Comparison of ENCODE assay signal across 8 cellular contexts in the genomic region with DNA sequence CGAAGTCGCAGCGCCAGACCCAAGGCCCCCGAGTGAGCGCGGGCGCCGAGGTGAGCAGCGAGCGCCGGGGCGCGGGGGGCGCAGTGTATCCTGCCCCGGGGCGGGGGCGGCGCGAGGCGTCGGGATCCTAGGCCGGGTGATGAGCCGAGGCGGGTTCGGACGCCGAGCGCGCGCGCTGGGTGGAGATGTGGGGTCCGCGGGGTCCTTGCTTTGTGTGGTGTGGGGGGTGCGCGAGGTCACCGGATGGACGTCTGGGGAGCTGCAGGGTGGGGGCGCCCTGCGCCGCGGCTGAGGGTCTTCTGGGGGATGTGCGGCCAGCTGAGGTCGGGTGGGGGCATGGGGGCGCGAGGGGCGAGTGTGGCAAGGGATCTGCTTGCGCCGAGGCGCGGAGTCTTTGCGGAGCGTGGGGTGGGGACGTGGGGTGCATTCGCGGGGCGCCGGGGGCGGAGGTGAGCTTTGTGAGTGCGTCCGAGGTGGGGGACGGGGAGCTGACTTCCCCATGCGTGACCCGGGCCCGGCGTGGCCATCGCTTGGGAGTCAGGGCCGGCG. TPM values are rescaled to one million over a fixed set of nuclear protein-coding genes. Genes with fewer than 3 reads are reported as not detected.
A peak's percentile ranks its signal among the peaks of the same experiment; 100 is the strongest.
DNase-seq lines count a peak whose midpoint lies in the region; ATAC-seq, FAIRE-seq and TF ChIP-seq lines count a peak whose summit lies in the region.

No MANE protein-coding gene starts in this region.

- H3K27ac ChIP-seq in KOPT-K1 (ENCODE audit: low read depth, low read length, poor library complexity, severe bottlenecking) (peak overlapping the region; percentile 92), foreskin keratinocyte (peak overlapping the region; percentile 70), pancreas (peak overlapping the region; percentile 87 to 95 (median 88))

- no peak for FAIRE-seq in pancreas (lab: Jason Lieb, UNC)

- 0 to 1% methylated on average over 47 to 68 of the region's 68 CpGs for WGBS in pancreas, 2 donors

- H3K4me3 Mint-ChIP-seq in activated T-cell treated with anti-CD3 and anti-CD28 coated beads, Interleukin-2, amount 50 U/mL, for 72 hours = peak overlapping the region; percentile 89 to 91

- peak overlapping the region; percentile 88 for H3K27ac Mint-ChIP-seq in activated T-cell treated with anti-CD3 and anti-CD28 coated beads, Interleukin-2, amount 50 U/mL, for 72 hours

- H3K27me3 ChIP-seq in foreskin keratinocyte (no peaks in the 10 kb centered on the region), pancreas (no peaks in the 10 kb centered on the region)

- H3K36me3 Mint-ChIP-seq in activated T-cell treated with anti-CD3 and anti-CD28 coated beads, Interleukin-2, amount 50 U/mL, for 72 hours (ENCODE audit: insufficient read depth in 2 of 2) = peaks cover 1 to 2% of the 10 kb centered on the region in 2 donors

- H3K4me1 ChIP-seq in foreskin keratinocyte = peaks cover 27% of the 10 kb centered on the region
- peaks cover 6 to 29% (median 10%) of the 10 kb centered on the region in 3 donors for H3K4me1 ChIP-seq in pancreas

- no peaks in the 10 kb centered on the region for H3K27me3 Mint-ChIP-seq in activated T-cell treated with anti-CD3 and anti-CD28 coated beads, Interleukin-2, amount 50 U/mL, for 72 hours (ENCODE audit: low read depth)

- H3K36me3 ChIP-seq in KOPT-K1 (ENCODE audit: insufficient read depth, low read length) (peaks cover 8% of the 10 kb centered on the region; the same call in 1 of the 2 replicates), pancreas (no peaks in the 10 kb centered on the region)

- ATAC-seq in GM19351 (IDR thresholded peaks at IDR 0.05; ENCODE audit: unreplicated experiment) (peak; percentile 20), foreskin keratinocyte (no peak), pancreas (peak; percentile 11 to 32 (median 20))
- peak; percentile 44 to 59 for ATAC-seq in activated T-cell treated with anti-CD3 and anti-CD28 coated beads, Interleukin-2, amount 50 U/mL, for 72 hours (replicated peaks in 1 of 2)

- no peaks in the 10 kb centered on the region for H3K9me3 ChIP-seq in KOPT-K1 (ENCODE audit: insufficient read depth, low read length, poor library complexity, severe bottlenecking)
- no peaks in the 10 kb centered on the region for H3K9me3 ChIP-seq in pancreas

- H3K4me3 ChIP-seq in AG10803 (ENCODE audit: low read length) = peak overlapping the region; percentile 74
- H3K4me3 ChIP-seq in pancreas = peak overlapping the region; percentile 57 to 83 (median 68)

- H3K4me1 Mint-ChIP-seq in activated T-cell treated with anti-CD3 and anti-CD28 coated beads, Interleukin-2, amount 50 U/mL, for 72 hours (ENCODE audit: low read depth) = peaks cover 31% of the 10 kb centered on the region

- intact Hi-C loops in pancreas (cut with DNase I) = loop anchor here in 1 of 3 donors (10.0 kb wide), 1 partner anchor 363 kb away; no protein-coding TSS in a partner anchor

- DNase-seq in AG10803 (ENCODE audit: low read depth) = no peak
- peak; percentile 57 to 58 for DNase-seq in activated T-cell treated with anti-CD3 and anti-CD28 coated beads, Interleukin-2, amount 50 U/mL, for 72 hours
- DNase-seq in foreskin keratinocyte = no peak
- DNase-seq in pancreas = peak in 4 of 6 donors; percentile 37 to 82 (median 54)
- no peak for DNase-seq in NCI-H128 (lab: John Stamatoyannopoulos, UW; ENCODE audit: unreplicated experiment)
- no peak for DNase-seq in kidney glomerular epithelial cell (lab: John Stamatoyannopoulos, UW)

- H3K9me3 Mint-ChIP-seq in activated T-cell treated with anti-CD3 and anti-CD28 coated beads, Interleukin-2, amount 50 U/mL, for 72 hours = no peaks in the 10 kb centered on the region

- no peak for TF ChIP-seq CTCF in AG10803 (conservative IDR thresholded peaks at IDR 0.05; ENCODE audit: low read length)
- TF ChIP-seq CTCF in foreskin keratinocyte (conservative IDR thresholded peaks at IDR 0.05) = no peak
- no peak for TF ChIP-seq CTCF in pancreas (IDR thresholded peaks at IDR 0.05)

RNA-seq across cellular contexts. Expression of a gene that starts 0.6 kb away (rescaled TPM):
- 10 to 100 TPM; 19.5 to 21.3 TPM for total RNA-seq in activated T-cell treated with anti-CD3 and anti-CD28 coated beads, Interleukin-2, amount 50 U/mL, for 72 hours
- 15.0 and 16.3 TPM in 2 replicates for total RNA-seq in foreskin keratinocyte
- polyA plus RNA-seq in foreskin keratinocyte = 11.1 and 12.0 TPM in 2 replicates
- 10 to 100 TPM; 12.1 to 21.6 (median 13.5) TPM for total RNA-seq in pancreas
- polyA plus RNA-seq in pancreas = 10 to 100 TPM; 21.1 to 23.9 TPM

Comparison
In these comparisons a context has a peak if more than half of its experiments do, and no peak if none do; other contexts are left out.
1. DNase-seq: peak in activated T-cell treated with anti-CD3 and anti-CD28 coated beads, Interleukin-2, amount 50 U/mL, for 72 hours (2 of 2) and pancreas (4 of 6); none in AG10803 (single experiment), foreskin keratinocyte (0 of 2), NCI-H128 (single experiment) and kidney glomerular epithelial cell (single experiment).
2. Peak in every context shown above with its lines, with median percentiles within 50 percentile points of each other: H3K27ac ChIP-seq.